In the genomic region with DNA sequence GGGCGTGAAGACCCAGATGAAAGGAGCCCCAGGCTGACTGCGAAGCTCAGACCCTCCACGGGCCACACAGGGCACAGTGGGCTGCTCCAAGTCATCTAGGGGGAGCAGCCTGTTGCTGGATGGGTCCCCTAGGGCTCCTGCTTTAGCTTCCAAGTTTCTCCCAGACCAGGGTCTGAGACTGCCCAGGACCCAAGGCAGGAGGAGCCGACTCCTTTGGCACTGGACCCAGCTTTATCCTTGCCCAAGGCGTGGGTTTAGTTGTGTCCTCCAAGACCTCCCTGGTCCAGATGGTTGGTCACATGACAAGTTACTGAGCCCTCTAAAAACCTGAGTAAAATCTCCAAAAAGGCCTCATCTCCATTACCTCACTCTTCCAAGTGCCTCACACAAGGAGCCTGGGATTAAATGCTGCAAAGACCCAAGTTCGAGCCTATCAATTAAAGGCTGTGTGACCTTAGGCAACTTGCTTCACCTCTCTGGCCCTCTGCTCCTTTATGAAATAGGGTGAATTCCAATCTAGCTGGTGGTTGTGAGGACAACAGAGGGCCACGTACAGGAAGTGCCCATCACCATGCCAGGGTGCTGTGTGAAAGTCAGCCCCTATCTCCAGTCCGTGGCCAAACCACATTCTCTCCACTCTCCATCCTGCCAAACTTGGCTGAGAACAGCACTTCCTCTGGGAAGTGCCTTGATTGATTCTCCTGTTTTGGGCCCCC, we compare ENCODE assay signal across 19 cellular contexts. TPM values are rescaled to one million over a fixed set of nuclear protein-coding genes. Genes with fewer than 3 reads are reported as not detected.
DNase-seq lines count a peak whose midpoint lies in the region; ATAC-seq and TF ChIP-seq lines count a peak whose summit lies in the region.
"Had no signal": no experiment of that assay in that cellular context is flagged by ENCODE, and none has a peak within 500 bp of the region (broad histone marks: within the 10 kb centered on the region; RNA-seq: fewer than 3 reads in every experiment).

No MANE protein-coding gene starts in this region.

- H3K27me3 Mint-ChIP-seq in CD8-positive, alpha-beta T cell (ENCODE audit: low read depth) = no peaks in the 10 kb centered on the region
- H3K27me3 Mint-ChIP-seq in activated T-helper 1 cell treated with anti-CD3 and anti-CD28 coated beads, Interleukin-12 subunit alpha, Interleukin-12 subunit beta, Interleukin-2, Interleukin-4 antibody, amounts not matched to agents 30 ng/mL and 10 ng/mL and 1 ng/mL, durations not matched to agents 14 hours and 24 hours and 36 hours (ENCODE audit: insufficient read depth) = no peaks in the 10 kb centered on the region
- no peaks in the 10 kb centered on the region for H3K27me3 Mint-ChIP-seq in mesothelial cell of epicardium (ENCODE audit: low read depth)

- ATAC-seq in CD8-positive, alpha-beta T cell = no peak
- ATAC-seq in GM21360 (IDR thresholded peaks at IDR 0.05; ENCODE audit: unreplicated experiment) (no peak), GM18517 (IDR thresholded peaks at IDR 0.05; ENCODE audit: unreplicated experiment) (no peak), HG02884 (IDR thresholded peaks at IDR 0.05; ENCODE audit: unreplicated experiment) (no peak)

- no peaks in the 10 kb centered on the region for H3K9me3 ChIP-seq in CD8-positive, alpha-beta T cell (ENCODE audit: low read length)
- H3K9me3 ChIP-seq: BE2C, upper lobe of left lung had no signal

- DNase-seq in CD8-positive, alpha-beta T cell = no peak
- DNase-seq in activated T-helper 1 cell treated with anti-CD3 and anti-CD28 coated beads, Interleukin-12 subunit alpha, Interleukin-12 subunit beta, Interleukin-2, Interleukin-4 antibody, amounts not matched to agents 30 ng/mL and 10 ng/mL and 1 ng/mL, durations not matched to agents 14 hours and 24 hours and 36 hours (ENCODE audit: low spot score) = no peak
- DNase-seq in mesothelial cell of epicardium (ENCODE audit: low spot score in 2 of 2, unreplicated experiment in 2 of 2) = no peak
- no peak for DNase-seq in kidney glomerular epithelial cell (lab: John Stamatoyannopoulos, UW)
- DNase-seq: activated CD4-positive, alpha-beta T cell treated with anti-CD3 and anti-CD28 coated beads, Interleukin-2, amount 50 U/mL, for 4 hours; activated gamma-delta T cell; BE2C; foreskin melanocyte; NCI-H1105; NCI-H510A; stimulated activated CD4-positive, alpha-beta T cell treated with anti-CD3 and anti-CD28 coated beads, Interleukin-1b, Interleukin-23, amount 100 ng/mL, for 48 hours; T-helper 9 cell had no signal

- no peak overlapping the region for H3K27ac Mint-ChIP-seq in CD8-positive, alpha-beta T cell
- no peak overlapping the region for H3K27ac Mint-ChIP-seq in activated T-helper 1 cell treated with anti-CD3 and anti-CD28 coated beads, Interleukin-12 subunit alpha, Interleukin-12 subunit beta, Interleukin-2, Interleukin-4 antibody, amounts not matched to agents 30 ng/mL and 10 ng/mL and 1 ng/mL, durations not matched to agents 14 hours and 24 hours and 36 hours
- no peak overlapping the region for H3K27ac Mint-ChIP-seq in mesothelial cell of epicardium

- peaks cover 20% of the 10 kb centered on the region for H3K4me1 ChIP-seq in CD8-positive, alpha-beta T cell (ENCODE audit: insufficient read depth, low read length)

- no peak overlapping the region for H3K4me3 ChIP-seq in CD8-positive, alpha-beta T cell (ENCODE audit: low read depth, low read length)

- intact Hi-C loops in CD8-positive, alpha-beta T cell (cut with DNase I, micrococcal nuclease) = no loop called here
- intact Hi-C loops in activated T-helper 1 cell treated with anti-CD3 and anti-CD28 coated beads, Interleukin-12 subunit alpha, Interleukin-12 subunit beta, Interleukin-2, Interleukin-4 antibody, amounts not matched to agents 30 ng/mL and 10 ng/mL and 1 ng/mL, durations not matched to agents 14 hours and 24 hours and 36 hours (cut with micrococcal nuclease) = no loop called here

- POLR2A ChIA-PET in CD8-positive, alpha-beta T cell (lab: Charles Lee) = no interaction called here

- H3K27ac ChIP-seq in 22Rv1 = peak overlapping the region; percentile 98
- no peak overlapping the region for H3K27ac ChIP-seq in CD8-positive, alpha-beta T cell (ENCODE audit: low read depth, low read length)

- H3K27me3 ChIP-seq in CD8-positive, alpha-beta T cell (ENCODE audit: insufficient read depth, low read length) = no peaks in the 10 kb centered on the region
- H3K27me3 ChIP-seq: BE2C, upper lobe of left lung had no signal

- H3K36me3 Mint-ChIP-seq in CD8-positive, alpha-beta T cell = peaks cover 2% of the 10 kb centered on the region
- peaks cover 10% of the 10 kb centered on the region for H3K36me3 Mint-ChIP-seq in activated T-helper 1 cell treated with anti-CD3 and anti-CD28 coated beads, Interleukin-12 subunit alpha, Interleukin-12 subunit beta, Interleukin-2, Interleukin-4 antibody, amounts not matched to agents 30 ng/mL and 10 ng/mL and 1 ng/mL, durations not matched to agents 14 hours and 24 hours and 36 hours (ENCODE audit: low read depth)
- H3K36me3 Mint-ChIP-seq in mesothelial cell of epicardium = peaks cover 11% of the 10 kb centered on the region

- H3K4me1 Mint-ChIP-seq in CD8-positive, alpha-beta T cell (ENCODE audit: low read depth) = peaks cover 22% of the 10 kb centered on the region
- H3K4me1 Mint-ChIP-seq in activated T-helper 1 cell treated with anti-CD3 and anti-CD28 coated beads, Interleukin-12 subunit alpha, Interleukin-12 subunit beta, Interleukin-2, Interleukin-4 antibody, amounts not matched to agents 30 ng/mL and 10 ng/mL and 1 ng/mL, durations not matched to agents 14 hours and 24 hours and 36 hours (ENCODE audit: low read depth) = peaks cover 43% of the 10 kb centered on the region
- peaks cover 36% of the 10 kb centered on the region for H3K4me1 Mint-ChIP-seq in mesothelial cell of epicardium

- H3K9me3 Mint-ChIP-seq in CD8-positive, alpha-beta T cell = no peaks in the 10 kb centered on the region
- no peaks in the 10 kb centered on the region for H3K9me3 Mint-ChIP-seq in activated T-helper 1 cell treated with anti-CD3 and anti-CD28 coated beads, Interleukin-12 subunit alpha, Interleukin-12 subunit beta, Interleukin-2, Interleukin-4 antibody, amounts not matched to agents 30 ng/mL and 10 ng/mL and 1 ng/mL, durations not matched to agents 14 hours and 24 hours and 36 hours
- no peaks in the 10 kb centered on the region for H3K9me3 Mint-ChIP-seq in mesothelial cell of epicardium

- H3K4me3 Mint-ChIP-seq in CD8-positive, alpha-beta T cell = peak overlapping the region; percentile 2
- H3K4me3 Mint-ChIP-seq in activated T-helper 1 cell treated with anti-CD3 and anti-CD28 coated beads, Interleukin-12 subunit alpha, Interleukin-12 subunit beta, Interleukin-2, Interleukin-4 antibody, amounts not matched to agents 30 ng/mL and 10 ng/mL and 1 ng/mL, durations not matched to agents 14 hours and 24 hours and 36 hours = peak overlapping the region; percentile 91
- H3K4me3 Mint-ChIP-seq in mesothelial cell of epicardium = peak overlapping the region; percentile 3

- CTCF ChIA-PET in CD8-positive, alpha-beta T cell (lab: Charles Lee) = interaction anchor here (5.6 to 6.6 kb wide), 2 partner anchors 11 to 214 kb away, joined by 57 read pairs; no protein-coding TSS in a partner anchor

- TF ChIP-seq CTCF in 22Rv1 (IDR thresholded peaks at IDR 0.05) (no peak), mesothelial cell of epicardium (IDR thresholded peaks at IDR 0.05; ENCODE audit: unreplicated experiment) (no peak)
- no peak for TF ChIP-seq CTCF in CD8-positive, alpha-beta T cell (IDR thresholded peaks at IDR 0.05)

- no peaks in the 10 kb centered on the region for H3K36me3 ChIP-seq in CD8-positive, alpha-beta T cell (ENCODE audit: insufficient read depth, low read length)
- H3K36me3 ChIP-seq: upper lobe of left lung had no signal

RNA-seq across cellular contexts. Expression of gene NECAB3, which starts 2.5 kb away (rescaled TPM):
- total RNA-seq in CD8-positive, alpha-beta T cell = 1 to 10 TPM; 5.7 to 5.9 TPM
- total RNA-seq in activated T-helper 1 cell treated with anti-CD3 and anti-CD28 coated beads, Interleukin-12 subunit alpha, Interleukin-12 subunit beta, Interleukin-2, Interleukin-4 antibody, amounts not matched to agents 30 ng/mL and 10 ng/mL and 1 ng/mL, durations not matched to agents 14 hours and 24 hours and 36 hours = 30.7 and 31.2 TPM in 2 replicates
- 58.4 to 60.1 TPM (median 58.6 TPM) in 3 replicates for total RNA-seq in mesothelial cell of epicardium

RNA-seq across cellular contexts. Expression of gene ACTL10, which starts 5.0 kb away (rescaled TPM):
- total RNA-seq in CD8-positive, alpha-beta T cell = under 1 TPM; 0.65 to 0.75 TPM
- 3.7 and 4.2 TPM in 2 replicates for total RNA-seq in activated T-helper 1 cell treated with anti-CD3 and anti-CD28 coated beads, Interleukin-12 subunit alpha, Interleukin-12 subunit beta, Interleukin-2, Interleukin-4 antibody, amounts not matched to agents 30 ng/mL and 10 ng/mL and 1 ng/mL, durations not matched to agents 14 hours and 24 hours and 36 hours
- total RNA-seq in mesothelial cell of epicardium = 0.63 to 0.86 TPM (median 0.66 TPM) in 3 replicates

RNA-seq across cellular contexts. Expression of gene C20orf144, which starts 9.6 kb away (rescaled TPM):
- total RNA-seq in CD8-positive, alpha-beta T cell = under 1 TPM; 0.25 to 0.27 TPM
- 0.22 and 0.29 TPM in 2 replicates for total RNA-seq in activated T-helper 1 cell treated with anti-CD3 and anti-CD28 coated beads, Interleukin-12 subunit alpha, Interleukin-12 subunit beta, Interleukin-2, Interleukin-4 antibody, amounts not matched to agents 30 ng/mL and 10 ng/mL and 1 ng/mL, durations not matched to agents 14 hours and 24 hours and 36 hours
- total RNA-seq in mesothelial cell of epicardium = 0.09 to 0.20 TPM (median 0.11 TPM) in 3 replicates
- total RNA-seq: bronchial epithelial cell, Daoy, upper lobe of left lung had no signal

RNA-seq across cellular contexts. Expression of gene E2F1, which starts 14.5 kb away (rescaled TPM):
- total RNA-seq in CD8-positive, alpha-beta T cell = 1 to 10 TPM; 1.2 to 1.3 TPM
- total RNA-seq in activated T-helper 1 cell treated with anti-CD3 and anti-CD28 coated beads, Interleukin-12 subunit alpha, Interleukin-12 subunit beta, Interleukin-2, Interleukin-4 antibody, amounts not matched to agents 30 ng/mL and 10 ng/mL and 1 ng/mL, durations not matched to agents 14 hours and 24 hours and 36 hours = 77.5 and 80.6 TPM in 2 replicates
- 16.7 to 18.1 TPM (median 16.9 TPM) in 3 replicates for total RNA-seq in mesothelial cell of epicardium

RNA-seq across cellular contexts. Expression of gene PXMP4, which starts 48.4 kb away (rescaled TPM):
- 1 to 10 TPM; 2.7 to 2.8 TPM for total RNA-seq in CD8-positive, alpha-beta T cell
- total RNA-seq in activated T-helper 1 cell treated with anti-CD3 and anti-CD28 coated beads, Interleukin-12 subunit alpha, Interleukin-12 subunit beta, Interleukin-2, Interleukin-4 antibody, amounts not matched to agents 30 ng/mL and 10 ng/mL and 1 ng/mL, durations not matched to agents 14 hours and 24 hours and 36 hours = 7.3 and 7.9 TPM in 2 replicates
- total RNA-seq in mesothelial cell of epicardium = 7.0 to 7.5 TPM (median 7.4 TPM) in 3 replicates

Comparison
In these comparisons a context has a peak if more than half of its experiments do, and no peak if none do; other contexts are left out.
1. H3K4me3 Mint-ChIP-seq: peak in every context shown above with its lines; median percentile 91 in activated T-helper 1 cell treated with anti-CD3 and anti-CD28 coated beads, Interleukin-12 subunit alpha, Interleukin-12 subunit beta, Interleukin-2, Interleukin-4 antibody, amounts not matched to agents 30 ng/mL and 10 ng/mL and 1 ng/mL, durations not matched to agents 14 hours and 24 hours and 36 hours; 3 in mesothelial cell of epicardium; 2 in CD8-positive, alpha-beta T cell.